14 cellular contexts compared by ENCODE assay signal in the genomic region with DNA sequence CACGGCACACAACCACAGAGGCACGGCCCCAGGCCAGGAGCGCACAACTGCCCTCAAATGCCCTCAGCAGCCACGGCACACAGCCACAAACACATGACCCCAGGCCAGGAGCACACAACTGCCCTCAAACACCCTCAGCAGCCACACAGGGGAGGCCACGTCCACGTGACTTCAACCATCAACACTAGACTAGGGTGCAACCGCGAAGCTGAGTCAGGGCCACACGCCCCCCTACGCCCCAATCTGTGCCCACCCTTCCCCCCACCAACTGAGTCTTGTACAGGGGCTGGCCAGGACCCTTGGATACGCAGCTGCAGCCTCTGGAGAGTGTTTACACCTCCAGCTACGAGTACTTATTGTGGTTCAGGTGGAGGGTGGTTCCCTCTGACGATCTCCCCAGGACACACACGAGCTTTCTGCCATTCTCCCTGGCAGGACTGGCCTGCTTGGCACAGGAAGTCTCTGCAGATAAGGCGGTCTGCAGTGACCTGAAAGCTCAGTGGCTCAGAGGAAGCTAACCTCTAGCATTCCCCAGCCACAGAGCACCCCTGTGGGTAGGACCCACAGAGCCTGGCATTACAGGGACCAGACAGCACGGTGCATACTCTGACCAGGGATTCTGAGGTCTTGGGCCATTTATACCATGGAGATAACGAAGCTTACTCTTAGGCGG. TPM values are rescaled to one million over a fixed set of nuclear protein-coding genes. Genes with fewer than 3 reads are reported as not detected.
DNase-seq lines count a peak whose midpoint lies in the region; ATAC-seq and TF ChIP-seq lines count a peak whose summit lies in the region.
"Had no signal": no experiment of that assay in that cellular context is flagged by ENCODE, and none has a peak within 500 bp of the region (broad histone marks: within the 10 kb centered on the region; RNA-seq: fewer than 3 reads in every experiment).

No MANE protein-coding gene starts in this region.

- no peaks in the 10 kb centered on the region for H3K9me3 Mint-ChIP-seq in CD4-positive, alpha-beta T cell
- H3K9me3 Mint-ChIP-seq in IgD-negative memory B cell = no peaks in the 10 kb centered on the region
- H3K9me3 Mint-ChIP-seq in nephron = no peaks in the 10 kb centered on the region

- peaks cover 38% of the 10 kb centered on the region for H3K4me1 Mint-ChIP-seq in CD4-positive, alpha-beta T cell (ENCODE audit: low read depth)
- H3K4me1 Mint-ChIP-seq in IgD-negative memory B cell (peaks cover 10 to 16% (median 12%) of the 10 kb centered on the region in 3 donors), nephron (peaks cover 53% of the 10 kb centered on the region)

- POLR2A ChIA-PET in CD4-positive, alpha-beta T cell (lab: Charles Lee) = no interaction called here

- H3K9me3 ChIP-seq in CD4-positive, alpha-beta T cell (ENCODE audit: control insufficient read depth, low read length) = no peaks in the 10 kb centered on the region

- no peak for TF ChIP-seq POLR2A in erythroblast (IDR thresholded peaks at IDR 0.05; ENCODE audit: low read length)

- CTCF ChIA-PET in CD4-positive, alpha-beta T cell (lab: Charles Lee) = interaction anchor here (1.1 to 4.4 kb wide), 2 partner anchors 23 to 49 kb away, joined by 3 to 34 read pairs; no protein-coding TSS in a partner anchor

- no peak overlapping the region for H3K27ac Mint-ChIP-seq in CD4-positive, alpha-beta T cell
- peak overlapping the region in 2 of 3 donors; percentile 62 to 63 for H3K27ac Mint-ChIP-seq in IgD-negative memory B cell
- peak overlapping the region; percentile 49 to 70 (median 50) for H3K27ac Mint-ChIP-seq in nephron

- peak overlapping the region; percentile 60 for H3K4me3 Mint-ChIP-seq in CD4-positive, alpha-beta T cell
- H3K4me3 Mint-ChIP-seq in IgD-negative memory B cell = peak overlapping the region in 1 of 4 donors; percentile 68
- peak overlapping the region; percentile 15 to 50 (median 24) for H3K4me3 Mint-ChIP-seq in nephron

- H3K36me3 Mint-ChIP-seq in CD4-positive, alpha-beta T cell (ENCODE audit: low read depth) = peaks cover 9% of the 10 kb centered on the region
- H3K36me3 Mint-ChIP-seq in IgD-negative memory B cell = no peaks in the 10 kb centered on the region
- H3K36me3 Mint-ChIP-seq in nephron (ENCODE audit: low read depth) = no peaks in the 10 kb centered on the region

- H3K27me3 Mint-ChIP-seq in CD4-positive, alpha-beta T cell = no peaks in the 10 kb centered on the region
- H3K27me3 Mint-ChIP-seq in IgD-negative memory B cell = peaks cover 1% of the 10 kb centered on the region
- peaks cover 3% of the 10 kb centered on the region for H3K27me3 Mint-ChIP-seq in nephron (ENCODE audit: low read depth)

- no peak for ATAC-seq in CD4-positive, alpha-beta T cell (ENCODE audit: poor library complexity)
- ATAC-seq in HG03520 (IDR thresholded peaks at IDR 0.05; ENCODE audit: unreplicated experiment) = no peak

- TF ChIP-seq CTCF in CD4-positive, alpha-beta T cell (IDR thresholded peaks at IDR 0.05) = no peak
- no peak for TF ChIP-seq CTCF in nephron (IDR thresholded peaks at IDR 0.05; ENCODE audit: unreplicated experiment in 3 of 3)

- intact Hi-C loops in CD4-positive, alpha-beta T cell (cut with DNase I, micrococcal nuclease) = loop anchor here in 1 of 2 experiments (10.0 kb wide), 1 partner anchor 227 kb away; no protein-coding TSS in a partner anchor

- no peak for DNase-seq in CD4-positive, alpha-beta T cell
- DNase-seq in erythroblast (lab: John Stamatoyannopoulos, UW) = peak; percentile 41 to 51
- no peak for DNase-seq in DMS53 (lab: John Stamatoyannopoulos, UW)
- no peak for DNase-seq in NCI-H187 (lab: John Stamatoyannopoulos, UW)
- no peak for DNase-seq in stimulated activated naive CD4-positive, alpha-beta T cell (lab: John Stamatoyannopoulos, UW)
- DNase-seq: HCEC 1CT, NCI-H1417, NCI-H510A had no signal

- H3K27ac ChIP-seq in CD4-positive, alpha-beta T cell (ENCODE audit: low read depth, low read length) = no peak overlapping the region

- no peaks in the 10 kb centered on the region for H3K27me3 ChIP-seq in CD4-positive, alpha-beta T cell (ENCODE audit: control insufficient read depth, insufficient read depth, low read length)

RNA-seq across cellular contexts. Expression of a gene that starts 2.0 kb away (rescaled TPM):
- total RNA-seq in CD4-positive, alpha-beta T cell = 10 to 100 TPM in 1 of 2 experiments, 1 to 10 TPM in 1; 9.9 to 13.7 TPM
- 2.6 TPM for polyA plus RNA-seq in IgD-negative memory B cell

RNA-seq across cellular contexts. Expression of a gene that starts 45.6 kb away (rescaled TPM):
- not detected for total RNA-seq in CD4-positive, alpha-beta T cell
- polyA plus RNA-seq in IgD-negative memory B cell = 0.66 TPM

RNA-seq across cellular contexts. Expression of a gene that starts 59.3 kb away (rescaled TPM):
- not detected for total RNA-seq in CD4-positive, alpha-beta T cell
- polyA plus RNA-seq in IgD-negative memory B cell = not detected
- total RNA-seq: HT1080; T-helper 2 cell treated with Interferon-gamma antibody and Interleukin-4, amounts not matched to agents 100 ng/mL and 5 ng/mL, for 36 hours had no signal
- polyA plus RNA-seq: CD14-positive monocyte had no signal

Comparison
In these comparisons a context has a peak if more than half of its experiments do, and no peak if none do; other contexts are left out.
1. DNase-seq: peak in erythroblast (2 of 2); none in CD4-positive, alpha-beta T cell (0 of 10), DMS53 (single experiment), NCI-H187 (0 of 2) and stimulated activated naive CD4-positive, alpha-beta T cell (0 of 6).